2 cellular contexts compared by ENCODE assay signal in the genomic region with DNA sequence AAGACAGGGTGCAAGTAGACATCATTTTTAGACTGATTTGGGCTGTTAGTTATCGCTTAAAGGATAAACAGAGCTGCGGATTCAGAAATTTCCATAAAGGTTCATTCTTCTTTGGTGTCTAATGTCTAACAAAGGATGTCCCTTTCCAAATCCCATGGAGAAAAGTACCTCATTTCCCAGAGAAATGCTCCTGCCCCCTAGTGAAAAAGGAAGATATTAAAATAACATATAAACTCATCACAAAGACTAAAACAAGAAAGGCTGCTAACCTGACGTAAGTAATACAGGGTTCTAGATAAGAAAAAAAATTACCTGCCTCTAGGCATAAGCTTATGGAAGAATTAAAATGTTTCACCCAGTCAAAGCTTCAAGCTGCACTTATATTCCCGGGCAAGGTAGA.
TF ChIP-seq lines count a peak whose summit lies in the region.

No MANE protein-coding gene starts in this region.

TF ChIP-seq in GM23338, 12 proteins besides CTCF, POLR2A, EP300 and RAD21:
- TF ChIP-seq ZNF114 (CRISPR knock-in tag; IDR thresholded peaks at IDR 0.05), result no peak
- TF ChIP-seq STAT1 (IDR thresholded peaks at IDR 0.05; ENCODE audit: unreplicated experiment), result no peak
- TF ChIP-seq, protein P1, sequence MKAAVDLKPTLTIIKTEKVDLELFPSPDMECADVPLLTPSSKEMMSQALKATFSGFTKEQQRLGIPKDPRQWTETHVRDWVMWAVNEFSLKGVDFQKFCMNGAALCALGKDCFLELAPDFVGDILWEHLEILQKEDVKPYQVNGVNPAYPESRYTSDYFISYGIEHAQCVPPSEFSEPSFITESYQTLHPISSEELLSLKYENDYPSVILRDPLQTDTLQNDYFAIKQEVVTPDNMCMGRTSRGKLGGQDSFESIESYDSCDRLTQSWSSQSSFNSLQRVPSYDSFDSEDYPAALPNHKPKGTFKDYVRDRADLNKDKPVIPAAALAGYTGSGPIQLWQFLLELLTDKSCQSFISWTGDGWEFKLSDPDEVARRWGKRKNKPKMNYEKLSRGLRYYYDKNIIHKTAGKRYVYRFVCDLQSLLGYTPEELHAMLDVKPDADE (IDR thresholded peaks at IDR 0.05), result no peak
- no peak for TF ChIP-seq POLR2AphosphoS5 (IDR thresholded peaks at IDR 0.05; ENCODE audit: low read depth)
- no peak for TF ChIP-seq JUNB (IDR thresholded peaks at IDR 0.05; ENCODE audit: unreplicated experiment)

TF ChIP-seq in K562, 482 proteins besides CTCF, POLR2A, EP300 and RAD21:
- TF ChIP-seq HMGN3 (IDR thresholded peaks at IDR 0.05; ENCODE audit: borderline replicate concordance, extremely low read depth, insufficient read length, low read depth, low read length) (no peak), KLF1 (tag; IDR thresholded peaks at IDR 0.05) (no peak), MAFF (IDR thresholded peaks at IDR 0.05; ENCODE audit: low read length) (no peak), LCOR (CRISPR knock-in tag; IDR thresholded peaks at IDR 0.05) (no peak)
- TF ChIP-seq, protein P2, sequence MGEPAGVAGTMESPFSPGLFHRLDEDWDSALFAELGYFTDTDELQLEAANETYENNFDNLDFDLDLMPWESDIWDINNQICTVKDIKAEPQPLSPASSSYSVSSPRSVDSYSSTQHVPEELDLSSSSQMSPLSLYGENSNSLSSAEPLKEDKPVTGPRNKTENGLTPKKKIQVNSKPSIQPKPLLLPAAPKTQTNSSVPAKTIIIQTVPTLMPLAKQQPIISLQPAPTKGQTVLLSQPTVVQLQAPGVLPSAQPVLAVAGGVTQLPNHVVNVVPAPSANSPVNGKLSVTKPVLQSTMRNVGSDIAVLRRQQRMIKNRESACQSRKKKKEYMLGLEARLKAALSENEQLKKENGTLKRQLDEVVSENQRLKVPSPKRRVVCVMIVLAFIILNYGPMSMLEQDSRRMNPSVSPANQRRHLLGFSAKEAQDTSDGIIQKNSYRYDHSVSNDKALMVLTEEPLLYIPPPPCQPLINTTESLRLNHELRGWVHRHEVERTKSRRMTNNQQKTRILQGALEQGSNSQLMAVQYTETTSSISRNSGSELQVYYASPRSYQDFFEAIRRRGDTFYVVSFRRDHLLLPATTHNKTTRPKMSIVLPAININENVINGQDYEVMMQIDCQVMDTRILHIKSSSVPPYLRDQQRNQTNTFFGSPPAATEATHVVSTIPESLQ (CRISPR knock-in tag; IDR thresholded peaks at IDR 0.05), result no peak
